Comparison of ENCODE assay signal across 18 cellular contexts in genomic region chr5:177141496-177141895, GRCh38. TPM values are rescaled to one million over a fixed set of nuclear protein-coding genes. Genes with fewer than 3 reads are reported as not detected.
DNase-seq lines count a peak whose midpoint lies in the region; ATAC-seq and TF ChIP-seq lines count a peak whose summit lies in the region.
"Had no signal": no experiment of that assay in that cellular context is flagged by ENCODE, and none has a peak within 500 bp of the region (broad histone marks: within the 10 kb centered on the region; RNA-seq: fewer than 3 reads in every experiment).

No MANE protein-coding gene starts in this region.

- H3K4me2 ChIP-seq in SU-DHL-6 (ENCODE audit: low read depth, low read length, poor library complexity, severe bottlenecking) (peak overlapping the region; percentile 33), trophoblast cell (ENCODE audit: low read length) (no peak overlapping the region)

- H3K4me3 Mint-ChIP-seq in activated T-cell treated with anti-CD3 and anti-CD28 coated beads, Interleukin-2, amount 50 U/mL, for 24 hours, result no peak overlapping the region
- peak overlapping the region; percentile 32 for H3K4me3 Mint-ChIP-seq in endothelial cell (ENCODE audit: unreplicated experiment)
- H3K4me3 Mint-ChIP-seq: natural killer cell treated with Interleukin-12 subunit alpha and Interleukin-12 subunit beta and Interleukin-15 and Interleukin-18, amount 100 ng/mL, for 72 hours had no signal

- H4K12ac ChIP-seq in trophoblast cell (ENCODE audit: low read depth, low read length), result no peak overlapping the region

- no peaks in the 10 kb centered on the region for H3K27me3 Mint-ChIP-seq in activated T-cell treated with anti-CD3 and anti-CD28 coated beads, Interleukin-2, amount 50 U/mL, for 24 hours
- peaks cover 1% of the 10 kb centered on the region for H3K27me3 Mint-ChIP-seq in endothelial cell (ENCODE audit: unreplicated experiment)
- H3K27me3 Mint-ChIP-seq: natural killer cell treated with Interleukin-12 subunit alpha and Interleukin-12 subunit beta and Interleukin-15 and Interleukin-18, amount 100 ng/mL, for 72 hours had no signal

- no peaks in the 10 kb centered on the region for H4K20me1 ChIP-seq in SU-DHL-6 (ENCODE audit: low read depth, low read length)

- no peaks in the 10 kb centered on the region for H3K79me1 ChIP-seq in trophoblast cell (ENCODE audit: low read length)

- H2AK5ac ChIP-seq in trophoblast cell (ENCODE audit: low read length), result no peak overlapping the region

- H3K4me3 ChIP-seq in SU-DHL-6 (ENCODE audit: insufficient read depth, low read length, poor library complexity, severe bottlenecking), result no peak overlapping the region
- H3K4me3 ChIP-seq in trophoblast cell (ENCODE audit: low read depth, low read length), result no peak overlapping the region
- no peak overlapping the region for H3K4me3 ChIP-seq in left lung
- H3K4me3 ChIP-seq: MG63, pancreas, right atrium auricular region, SJSA1, spleen, tibial nerve had no signal

- H3K36me3 ChIP-seq in SU-DHL-6 (ENCODE audit: low read length), result peaks cover 41% of the 10 kb centered on the region
- peaks cover 30% of the 10 kb centered on the region in 2 experiments for H3K36me3 ChIP-seq in trophoblast cell (ENCODE audit: control insufficient read depth in 1 of 2, insufficient read depth in 2 of 2, low read length in 2 of 2)
- peaks cover 0 to 79% of the 10 kb centered on the region in 2 donors for H3K36me3 ChIP-seq in left lung

- peak overlapping the region; percentile 69 for H3K27ac ChIP-seq in SU-DHL-6 (ENCODE audit: low read depth, low read length)
- H3K27ac ChIP-seq in trophoblast cell (ENCODE audit: low read depth, low read length), result no peak overlapping the region
- H3K27ac ChIP-seq in left lung, result no peak overlapping the region
- H3K27ac ChIP-seq: pancreas, SJSA1, tibial nerve had no signal

- H3K79me2 ChIP-seq in SU-DHL-6 (ENCODE audit: insufficient read depth, low read length) (peaks cover 97% of the 10 kb centered on the region), trophoblast cell (ENCODE audit: control insufficient read depth, insufficient read depth, low read length, poor library complexity) (peaks cover 5% of the 10 kb centered on the region)

- ATAC-seq in left lung, result no peak
- ATAC-seq: natural killer cell treated with Interleukin-12 subunit alpha and Interleukin-12 subunit beta and Interleukin-15 and Interleukin-18, amount 100 ng/mL, for 72 hours had no signal

- no peak overlapping the region for H3K18ac ChIP-seq in trophoblast cell (ENCODE audit: low read length)

- peaks cover 90% of the 10 kb centered on the region for H3K36me3 Mint-ChIP-seq in activated T-cell treated with anti-CD3 and anti-CD28 coated beads, Interleukin-2, amount 50 U/mL, for 24 hours (ENCODE audit: low read depth)
- H3K36me3 Mint-ChIP-seq in endothelial cell (ENCODE audit: low read depth, unreplicated experiment), result peaks cover 33% of the 10 kb centered on the region

- H3K27me3 ChIP-seq in SU-DHL-6 (ENCODE audit: low read length) (no peaks in the 10 kb centered on the region), trophoblast cell (ENCODE audit: insufficient read depth, low read length) (no peaks in the 10 kb centered on the region), left lung (no peaks in the 10 kb centered on the region)
- H3K27me3 ChIP-seq: MG63, pancreas, right atrium auricular region, SJSA1, spleen, tibial nerve had no signal

- H3K9ac ChIP-seq in SU-DHL-6 (ENCODE audit: low read length), result no peak overlapping the region
- no peak overlapping the region for H3K9ac ChIP-seq in trophoblast cell (ENCODE audit: low read length)

- DNase-seq in activated T-cell treated with anti-CD3 and anti-CD28 coated beads, Interleukin-2, amount 50 U/mL, for 24 hours, result no peak
- no peak for DNase-seq in activated T-cell treated with anti-CD3 and anti-CD28 coated beads, Interleukin-2, amount 50 U/mL, for 1 hour
- DNase-seq in endothelial cell (ENCODE audit: low spot score), result no peak
- no peak for DNase-seq in trophoblast cell
- no peak for DNase-seq in left lung
- DNase-seq in NAMALWA (ENCODE audit: low spot score), result no peak
- DNase-seq in kidney glomerular epithelial cell (lab: John Stamatoyannopoulos, UW), result no peak
- DNase-seq: activated CD4-positive, alpha-beta T cell treated with anti-CD3 and anti-CD28 coated beads for 4 hours; KG1; MG63; NCI-H2081 had no signal

- H3K9me2 ChIP-seq in SU-DHL-6 (replicated peaks; ENCODE audit: insufficient read depth, low read length), result no peaks in the 10 kb centered on the region

- intact Hi-C loops in left lung (cut with DNase I), result no loop called here

- H3K9me3 ChIP-seq in SU-DHL-6 (ENCODE audit: insufficient read depth, low read length) (no peaks in the 10 kb centered on the region), trophoblast cell (ENCODE audit: insufficient read depth, low read depth, low read length) (no peaks in the 10 kb centered on the region), left lung (no peaks in the 10 kb centered on the region)
- H3K9me3 ChIP-seq: MG63, pancreas, right atrium auricular region, SJSA1, spleen, tibial nerve had no signal

- no peaks in the 10 kb centered on the region for H3K9me3 Mint-ChIP-seq in activated T-cell treated with anti-CD3 and anti-CD28 coated beads, Interleukin-2, amount 50 U/mL, for 24 hours
- no peaks in the 10 kb centered on the region for H3K9me3 Mint-ChIP-seq in endothelial cell (ENCODE audit: unreplicated experiment)
- H3K9me3 Mint-ChIP-seq: natural killer cell treated with Interleukin-12 subunit alpha and Interleukin-12 subunit beta and Interleukin-15 and Interleukin-18, amount 100 ng/mL, for 72 hours had no signal

- no peaks in the 10 kb centered on the region for H3K4me1 ChIP-seq in trophoblast cell (ENCODE audit: control insufficient read depth in 1 of 2, insufficient read depth in 2 of 2, low read length in 2 of 2)
- peaks cover 18 to 52% of the 10 kb centered on the region in 2 donors for H3K4me1 ChIP-seq in left lung

- no peak overlapping the region for H2BK120ac ChIP-seq in trophoblast cell (ENCODE audit: insufficient read depth, low read length, poor library complexity)

- H4K8ac ChIP-seq in trophoblast cell (ENCODE audit: low read depth, low read length), result no peak overlapping the region

- peak overlapping the region; percentile 30 for H3K27ac Mint-ChIP-seq in activated T-cell treated with anti-CD3 and anti-CD28 coated beads, Interleukin-2, amount 50 U/mL, for 24 hours
- H3K27ac Mint-ChIP-seq in endothelial cell (ENCODE audit: unreplicated experiment), result peak overlapping the region; percentile 27

- peaks cover 46% of the 10 kb centered on the region for H3K4me1 Mint-ChIP-seq in activated T-cell treated with anti-CD3 and anti-CD28 coated beads, Interleukin-2, amount 50 U/mL, for 24 hours (ENCODE audit: low read depth)
- peaks cover 9% of the 10 kb centered on the region for H3K4me1 Mint-ChIP-seq in endothelial cell (ENCODE audit: unreplicated experiment)

- H2BK12ac ChIP-seq in trophoblast cell (ENCODE audit: low read length), result no peak overlapping the region

- H3K14ac ChIP-seq in trophoblast cell (ENCODE audit: low read length), result no peak overlapping the region

- no peak overlapping the region for H3K23ac ChIP-seq in trophoblast cell (ENCODE audit: low read length)

- H3F3A ChIP-seq in SU-DHL-6 (ENCODE audit: insufficient read depth), result peaks cover 62% of the 10 kb centered on the region

- no peak for TF ChIP-seq CTCF in SU-DHL-6 (IDR thresholded peaks at IDR 0.05; ENCODE audit: insufficient read depth, low read length, poor library complexity, severe bottlenecking)
- TF ChIP-seq CTCF in endothelial cell (IDR thresholded peaks at IDR 0.05; ENCODE audit: unreplicated experiment), result no peak
- no peak for TF ChIP-seq CTCF in left lung (IDR thresholded peaks at IDR 0.05)

- H2AFZ ChIP-seq in SU-DHL-6 (ENCODE audit: low read depth, low read length, severe bottlenecking) (no peak overlapping the region), trophoblast cell (ENCODE audit: insufficient read depth, low read length, poor library complexity) (no peak overlapping the region)

- no peak overlapping the region for H2BK5ac ChIP-seq in trophoblast cell (ENCODE audit: low read depth, low read length, poor library complexity)

- WGBS in trophoblast cell (ENCODE audit: extremely low coverage, insufficient coverage, insufficient read length), result no CpG with 5 or more reads among the region's 3 CpGs

- H3K4ac ChIP-seq in trophoblast cell (ENCODE audit: low read depth, low read length), result peak overlapping the region; percentile 55

- H4K91ac ChIP-seq in trophoblast cell (ENCODE audit: low read depth, low read length), result no peak overlapping the region

RNA-seq across cellular contexts. Expression of gene NSD1, which starts 7.9 kb away (rescaled TPM):
- total RNA-seq in endothelial cell (ENCODE audit: unreplicated experiment) (111 TPM), left lung (10 to 100 TPM; 71.2 to 79.7 TPM)
- polyA plus RNA-seq in trophoblast cell (2013), result 22.2 and 23.8 TPM in 2 replicates

RNA-seq across cellular contexts. Expression of gene FGFR4, which starts 54.8 kb away (rescaled TPM):
- total RNA-seq in endothelial cell (ENCODE audit: unreplicated experiment), result 11.0 TPM
- 4.8 and 5.3 TPM in 2 replicates for polyA plus RNA-seq in trophoblast cell (2013)
- 10 to 100 TPM; 14.8 to 99.9 TPM for total RNA-seq in left lung
